ENCODE assay signal across 17 cellular contexts in genomic region chr15:68286256-68286655, GRCh38. TPM values are rescaled to one million over a fixed set of nuclear protein-coding genes. Genes with fewer than 3 reads are reported as not detected.
A peak's percentile ranks its signal among the peaks of the same experiment; 100 is the strongest.
DNase-seq lines count a peak whose midpoint lies in the region; ATAC-seq and TF ChIP-seq lines count a peak whose summit lies in the region.
"Had no signal": no experiment of that assay in that cellular context is flagged by ENCODE, and none has a peak within 500 bp of the region (broad histone marks: within the 10 kb centered on the region; RNA-seq: fewer than 3 reads in every experiment).

No MANE protein-coding gene starts in this region.

- in situ Hi-C loops in mammary epithelial cell (cut with MboI; ENCODE audit: low sequenced_read_pairs in 2 of 2): no loop called here

- no peak overlapping the region for H2BK5ac ChIP-seq in H9 (ENCODE audit: insufficient read length, low read length)

- H3K4me2 ChIP-seq in H9 (ENCODE audit: insufficient read depth, insufficient read length, low read length) (no peak overlapping the region), mammary epithelial cell (ENCODE audit: insufficient read depth, low read depth, low read length) (peak overlapping the region; percentile 5)

- H2AK5ac ChIP-seq in H9 (ENCODE audit: insufficient read length, low read length): no peak overlapping the region

- peak overlapping the region; percentile 48 for H3K27ac Mint-ChIP-seq in activated CD4-positive, alpha-beta T cell treated with anti-CD3 and anti-CD28 coated beads, Interleukin-2, amount 10 ng/mL, durations not matched to agents 24 days and 14 days
- H3K27ac Mint-ChIP-seq in H9 (peak overlapping the region; percentile 3 to 25 (median 13); a peak in 4 of 7 replicates), neural crest cell (ENCODE audit: unreplicated experiment) (peak overlapping the region; percentile 5)
- H3K27ac Mint-ChIP-seq: nephron; stimulated activated naive CD8-positive, alpha-beta T cell treated with anti-CD3 and anti-CD28 coated beads, Interleukin-15, amount 100 ng/mL, for 72 hours had no signal

- no peaks in the 10 kb centered on the region for H3K23me2 ChIP-seq in H9 (ENCODE audit: insufficient read length, low read depth, low read length, poor library complexity, severe bottlenecking)

- H3K27ac ChIP-seq in H9 (ENCODE audit: insufficient read length, low read depth, low read length) (no peak overlapping the region), mammary epithelial cell (ENCODE audit: insufficient read depth, low read depth, low read length) (no peak overlapping the region), tibial nerve (peak overlapping the region in 1 of 4 donors; percentile 4)
- H3K27ac ChIP-seq: upper lobe of right lung had no signal

- H3K4me1 ChIP-seq in H9 (ENCODE audit: insufficient read depth, low read length) (peaks cover 4% of the 10 kb centered on the region), mammary epithelial cell (ENCODE audit: insufficient read depth, low read length) (peaks cover 32% of the 10 kb centered on the region), tibial nerve (peaks cover 0 to 82% (median 24%) of the 10 kb centered on the region in 4 donors)

- H2BK120ac ChIP-seq in H9 (ENCODE audit: low read depth, low read length, poor library complexity, severe bottlenecking): no peak overlapping the region

- H2AFZ ChIP-seq in H9 (ENCODE audit: low read length) (no peak overlapping the region), mammary epithelial cell (ENCODE audit: low read depth, low read length) (no peak overlapping the region)

- no peak overlapping the region for H3K4ac ChIP-seq in H9 (ENCODE audit: low read depth, low read length)

- no peak overlapping the region for H2BK15ac ChIP-seq in H9 (ENCODE audit: low read depth, low read length)

- TF ChIP-seq CTCF in H9 (conservative IDR thresholded peaks at IDR 0.05) (no peak), mammary epithelial cell (conservative IDR thresholded peaks at IDR 0.05 in 1 of 2, IDR thresholded peaks at IDR 0.05 in 1 of 2; ENCODE audit: extremely low read depth in 1 of 2, insufficient read depth in 1 of 2, low read depth in 1 of 2, low read length in 2 of 2) (no peak), neural crest cell (conservative IDR thresholded peaks at IDR 0.05) (no peak), tibial nerve (IDR thresholded peaks at IDR 0.05) (no peak)

- H4K20me1 ChIP-seq in H9 (ENCODE audit: control insufficient read depth, insufficient read depth, insufficient read length): no peaks in the 10 kb centered on the region
- no peaks in the 10 kb centered on the region for H4K20me1 ChIP-seq in mammary epithelial cell (ENCODE audit: insufficient read depth, low read length)

- CTCF ChIA-PET in mammary epithelial cell (lab: Charles Lee; ENCODE audit: low non-redundant PET): no interaction called here

- DNase-seq in activated CD4-positive, alpha-beta T cell treated with anti-CD3 and anti-CD28 coated beads, Interleukin-2, amount 10 ng/mL, durations not matched to agents 24 days and 14 days: no peak
- no peak for DNase-seq in activated CD4-positive, alpha-beta T cell treated with anti-CD3 and anti-CD28 coated beads, Interleukin-2, amount 50 U/mL, for 48 hours
- no peak for DNase-seq in H9
- no peak for DNase-seq in mammary epithelial cell
- no peak for DNase-seq in neural crest cell (ENCODE audit: low read depth, low spot score)
- DNase-seq in middle frontal gyrus (ENCODE audit: extremely low spot score, low spot score): no peak
- DNase-seq in tibial nerve (ENCODE audit: low spot score in 2 of 2): no peak
- DNase-seq: Calu3; NCI-H1436 treated with DMSO at 0.1 percent for 48 hours; NCI-H526 treated with DMSO at 0.1 percent for 48 hours; stimulated activated CD4-positive, alpha-beta T cell treated with anti-CD3 and anti-CD28 coated beads, Interleukin-2, amount 100 ng/mL, for 48 hours; stimulated activated naive CD8-positive, alpha-beta T cell treated with anti-CD3 and anti-CD28 coated beads, Interleukin-15, amount 100 ng/mL, for 72 hours; upper lobe of right lung had no signal

- H2BK20ac ChIP-seq in H9 (ENCODE audit: low read depth, low read length, poor library complexity, severe bottlenecking): no peak overlapping the region

- TF ChIP-seq POLR2A in tibial nerve (IDR thresholded peaks at IDR 0.05): no peak

- H2BK12ac ChIP-seq in H9 (ENCODE audit: insufficient read length, low read depth, low read length): no peak overlapping the region

- H3T11ph ChIP-seq in H9 (ENCODE audit: low read length): no peak overlapping the region

- H3K4me3 ChIP-seq in mammary epithelial cell (replicated peaks in 1 of 3; ENCODE audit: insufficient read depth in 1 of 3, low read depth in 2 of 3, low read length in 3 of 3) (no peak overlapping the region), tibial nerve (no peak overlapping the region)
- H3K4me3 ChIP-seq: skin epidermis, upper lobe of right lung had no signal

- H4K91ac ChIP-seq in H9 (ENCODE audit: insufficient read length, low read depth, low read length): no peak overlapping the region

- no peak for ATAC-seq in HG03460 (IDR thresholded peaks at IDR 0.05; ENCODE audit: unreplicated experiment)
- ATAC-seq: activated CD4-positive, CD25-positive, alpha-beta regulatory T cell treated with anti-CD3 and anti-CD28 coated beads, Interleukin-2, amount 50 U/mL, for 24 hours; stimulated activated naive CD8-positive, alpha-beta T cell treated with anti-CD3 and anti-CD28 coated beads, Interleukin-15, amount 100 ng/mL, for 72 hours; upper lobe of right lung had no signal

- no peak overlapping the region for H3K4me3 Mint-ChIP-seq in activated CD4-positive, alpha-beta T cell treated with anti-CD3 and anti-CD28 coated beads, Interleukin-2, amount 10 ng/mL, durations not matched to agents 24 days and 14 days
- H3K4me3 Mint-ChIP-seq in H9: no peak overlapping the region; a peak in 1 of 5 replicates
- H3K4me3 Mint-ChIP-seq in neural crest cell: no peak overlapping the region
- H3K4me3 Mint-ChIP-seq: nephron; stimulated activated naive CD8-positive, alpha-beta T cell treated with anti-CD3 and anti-CD28 coated beads, Interleukin-15, amount 100 ng/mL, for 72 hours had no signal

- H3K36me3 Mint-ChIP-seq in activated CD4-positive, alpha-beta T cell treated with anti-CD3 and anti-CD28 coated beads, Interleukin-2, amount 10 ng/mL, durations not matched to agents 24 days and 14 days (ENCODE audit: low read depth): peaks cover 43% of the 10 kb centered on the region
- H3K36me3 Mint-ChIP-seq in H9 (ENCODE audit: insufficient read depth in 1 of 3, low read depth in 3 of 3) (peaks cover 37 to 62% (median 41%) of the 10 kb centered on the region in 3 experiments), neural crest cell (ENCODE audit: low read depth) (peaks cover 23% of the 10 kb centered on the region)

- H3K79me1 ChIP-seq in H9 (ENCODE audit: insufficient read depth, low read depth, low read length, poor library complexity, severe bottlenecking): no peaks in the 10 kb centered on the region

- peaks cover 29% of the 10 kb centered on the region for H3K79me2 ChIP-seq in H9 (ENCODE audit: insufficient read depth, low read length)
- H3K79me2 ChIP-seq in mammary epithelial cell (ENCODE audit: insufficient read depth, low read length): peaks cover 100% of the 10 kb centered on the region

- dilution Hi-C loops in mammary epithelial cell (cut with HindIII; ENCODE audit: low sequenced_read_pairs): no loop called here

- H3K23ac ChIP-seq in H9 (ENCODE audit: insufficient read length, low read depth, low read length): no peak overlapping the region

- intact Hi-C loops in activated CD4-positive, alpha-beta T cell treated with anti-CD3 and anti-CD28 coated beads, Interleukin-2, amount 10 ng/mL, durations not matched to agents 24 days and 14 days (cut with micrococcal nuclease): no loop called here
- intact Hi-C loops in mammary epithelial cell (cut with micrococcal nuclease): no loop called here

- no peak overlapping the region for H3K14ac ChIP-seq in H9 (ENCODE audit: insufficient read depth, low read length)

- TF ChIP-seq EP300 in tibial nerve (IDR thresholded peaks at IDR 0.05): no peak

- H3K36me3 ChIP-seq in mammary epithelial cell (ENCODE audit: insufficient read depth, low read length) (peaks cover 25% of the 10 kb centered on the region), tibial nerve (peaks cover 0 to 37% (median 6%) of the 10 kb centered on the region in 3 donors)

- WGBS in H9 (ENCODE audit: extremely low coverage, insufficient read length, low lambda C conversion rate): no CpG with 5 or more reads among the region's 5 CpGs
- 70% methylated on average over 5 of the region's 5 CpGs for WGBS in mammary epithelial cell (ENCODE audit: low coverage, missing lambda C conversion rate)
- 80 to 83% methylated on average over 5 of the region's 5 CpGs for WGBS in tibial nerve, 2 donors

- H3K9ac ChIP-seq in H9 (ENCODE audit: extremely low read depth, insufficient read length, low read length) (no peak overlapping the region), mammary epithelial cell (ENCODE audit: insufficient read depth, low read length) (no peak overlapping the region)

- H3K18ac ChIP-seq in H9 (ENCODE audit: insufficient read length, low read depth, low read length): no peak overlapping the region

- H4K5ac ChIP-seq in H9 (ENCODE audit: insufficient read length, low read depth, low read length): no peak overlapping the region

- no peak overlapping the region for H4K8ac ChIP-seq in H9 (replicated peaks; ENCODE audit: insufficient read length, low read depth, low read length)

- H3K56ac ChIP-seq in H9 (ENCODE audit: insufficient read length, low read depth, low read length): no peak overlapping the region

- no peaks in the 10 kb centered on the region for H3K9me3 ChIP-seq in H9 (ENCODE audit: control insufficient read depth, low read depth, low read length)
- no peaks in the 10 kb centered on the region for H3K9me3 ChIP-seq in mammary epithelial cell (replicated peaks; ENCODE audit: insufficient read depth, low read length)
- no peaks in the 10 kb centered on the region for H3K9me3 ChIP-seq in tibial nerve
- H3K9me3 ChIP-seq: upper lobe of right lung had no signal

- no peaks in the 10 kb centered on the region for H3K9me3 Mint-ChIP-seq in activated CD4-positive, alpha-beta T cell treated with anti-CD3 and anti-CD28 coated beads, Interleukin-2, amount 10 ng/mL, durations not matched to agents 24 days and 14 days
- H3K9me3 Mint-ChIP-seq in H9 (peaks cover 7 to 13% of the 10 kb centered on the region in 2 experiments), neural crest cell (peaks cover 2% of the 10 kb centered on the region)
- H3K9me3 Mint-ChIP-seq: stimulated activated naive CD8-positive, alpha-beta T cell treated with anti-CD3 and anti-CD28 coated beads, Interleukin-15, amount 100 ng/mL, for 72 hours had no signal

- peaks cover 39% of the 10 kb centered on the region for H3K4me1 Mint-ChIP-seq in activated CD4-positive, alpha-beta T cell treated with anti-CD3 and anti-CD28 coated beads, Interleukin-2, amount 10 ng/mL, durations not matched to agents 24 days and 14 days
- H3K4me1 Mint-ChIP-seq in H9: peaks cover 66 to 67% of the 10 kb centered on the region in 2 experiments
- peaks cover 31% of the 10 kb centered on the region for H3K4me1 Mint-ChIP-seq in neural crest cell

- H3K27me3 ChIP-seq in H9 (ENCODE audit: insufficient read depth, low read length): no peaks in the 10 kb centered on the region
- no peaks in the 10 kb centered on the region for H3K27me3 ChIP-seq in mammary epithelial cell (ENCODE audit: insufficient read depth, low read length)
- no peaks in the 10 kb centered on the region for H3K27me3 ChIP-seq in tibial nerve
- H3K27me3 ChIP-seq: upper lobe of right lung had no signal

- BruUV-seq in mammary epithelial cell (replicated peaks; lab: Mats Ljungman, UMichigan): no TSS peak

- no peaks in the 10 kb centered on the region for H3K27me3 Mint-ChIP-seq in activated CD4-positive, alpha-beta T cell treated with anti-CD3 and anti-CD28 coated beads, Interleukin-2, amount 10 ng/mL, durations not matched to agents 24 days and 14 days
- H3K27me3 Mint-ChIP-seq in H9 (ENCODE audit: low read depth) (no peaks in the 10 kb centered on the region), neural crest cell (ENCODE audit: low read depth) (no peaks in the 10 kb centered on the region)
- H3K27me3 Mint-ChIP-seq: stimulated activated naive CD8-positive, alpha-beta T cell treated with anti-CD3 and anti-CD28 coated beads, Interleukin-15, amount 100 ng/mL, for 72 hours had no signal

RNA-seq across cellular contexts. Expression of gene FEM1B, which starts 8.7 kb away (rescaled TPM):
- total RNA-seq in activated CD4-positive, alpha-beta T cell treated with anti-CD3 and anti-CD28 coated beads, Interleukin-2, amount 10 ng/mL, durations not matched to agents 24 days and 14 days: 46.2 and 51.6 TPM in 2 replicates
- 77.9 and 83.3 TPM in 2 replicates for total RNA-seq in H9 (2021)
- total RNA-seq in mammary epithelial cell: 100 to 1,000 TPM in 1 of 2 donors, 10 to 100 TPM in 1; 86.6 to 105 TPM
- 51.5 TPM for polyA plus RNA-seq in mammary epithelial cell
- polyA minus RNA-seq in mammary epithelial cell: 81.8 TPM
- 61.4 and 67.0 TPM in 2 replicates for total RNA-seq in neural crest cell
- 10 to 100 TPM; 39.0 to 47.6 (median 39.9) TPM for total RNA-seq in tibial nerve

RNA-seq across cellular contexts. Expression of gene CLN6, which starts 56.7 kb away (rescaled TPM):
- 99.0 and 102 TPM in 2 replicates for total RNA-seq in activated CD4-positive, alpha-beta T cell treated with anti-CD3 and anti-CD28 coated beads, Interleukin-2, amount 10 ng/mL, durations not matched to agents 24 days and 14 days
- total RNA-seq in H9 (2021): 68.7 and 71.9 TPM in 2 replicates
- 10 to 100 TPM; 18.7 to 40.9 TPM for total RNA-seq in mammary epithelial cell
- polyA plus RNA-seq in mammary epithelial cell: 48.0 TPM
- 86.5 TPM for polyA minus RNA-seq in mammary epithelial cell
- 71.3 and 73.3 TPM in 2 replicates for total RNA-seq in neural crest cell
- 10 to 100 TPM; 10.0 to 28.8 (median 16.3) TPM for total RNA-seq in tibial nerve
